ENCODE assay signal across 27 cellular contexts in genomic region chr15:52506549-52506948, GRCh38.
"Had no signal": no experiment of that assay in that cellular context is flagged by ENCODE, and none has a peak within 500 bp of the region (broad histone marks: within the 10 kb centered on the region; RNA-seq: fewer than 3 reads in every experiment).

No MANE protein-coding gene starts in this region.

- H3K4me3 ChIP-seq: left ventricle myocardium inferior, pancreas, prostate gland, skin epidermis, stomach, testis, thyroid gland, transverse colon, upper lobe of left lung, vagina had no signal

- H3K9me3 Mint-ChIP-seq: naive thymus-derived CD8-positive, alpha-beta T cell; nephron; neural crest cell; stimulated activated naive B cell treated with anti-CD40 and anti-IgM and Interleukin-4, amounts not matched to agents 10 μg/mL and 1 μg/mL and 100 μg/mL, for 72 hours had no signal

- H3K27me3 ChIP-seq: pancreas, stomach, testis, thyroid gland, transverse colon, upper lobe of left lung, vagina had no signal

- DNase-seq: hypothalamus; islet precursor cell; left ventricle myocardium inferior; mesenchymal stem cell; naive thymus-derived CD8-positive, alpha-beta T cell; nucleus accumbens; pancreas; posterior cingulate gyrus; retina; right cardiac atrium; stimulated activated CD4-positive, alpha-beta T cell treated with anti-CD3 and anti-CD28 coated beads, Interleukin-12 subunit alpha, Interleukin-12 subunit beta, amount 100 ng/mL, for 4 hours; stimulated activated CD4-positive, alpha-beta T cell treated with anti-CD3 and anti-CD28 coated beads, Interleukin-15, amount 100 ng/mL, for 24 hours; stimulated activated CD4-positive, alpha-beta T cell treated with anti-CD3 and anti-CD28 coated beads, Interleukin-2, amount 100 ng/mL, for 24 hours; stimulated activated CD4-positive, alpha-beta T cell treated with anti-CD3 and anti-CD28 coated beads, Interleukin-4, amount 100 ng/mL, for 1 hour; stimulated activated naive B cell treated with anti-CD40 and anti-IgM and Interleukin-4, amounts not matched to agents 10 μg/mL and 1 μg/mL and 100 μg/mL, for 72 hours; stimulated activated naive CD8-positive, alpha-beta T cell treated with anti-CD3 and anti-CD28 coated beads, Interleukin-15, Interleukin-2, amounts not matched to agents 100 U/mL and 50 U/mL, for 24 hours; stomach; testis; thyroid gland; transverse colon; upper lobe of left lung had no signal

- H3K27ac ChIP-seq: left ventricle myocardium inferior, pancreas, prostate gland, stomach, testis, thyroid gland, transverse colon, upper lobe of left lung, vagina had no signal

- H3K4me1 ChIP-seq: prostate gland, testis had no signal

- H3K27me3 Mint-ChIP-seq: naive thymus-derived CD8-positive, alpha-beta T cell; stimulated activated naive B cell treated with anti-CD40 and anti-IgM and Interleukin-4, amounts not matched to agents 10 μg/mL and 1 μg/mL and 100 μg/mL, for 72 hours had no signal

- ATAC-seq: naive thymus-derived CD8-positive, alpha-beta T cell; pancreas; right cardiac atrium; sciatic nerve; stimulated activated naive B cell treated with anti-CD40 and anti-IgM and Interleukin-4, amounts not matched to agents 10 μg/mL and 1 μg/mL and 100 μg/mL, for 72 hours; stimulated activated naive CD8-positive, alpha-beta T cell treated with anti-CD3 and anti-CD28 coated beads, Interleukin-15, Interleukin-2, amounts not matched to agents 100 U/mL and 50 U/mL, for 24 hours had no signal

- H3K9me3 ChIP-seq: left ventricle myocardium inferior, pancreas, prostate gland, stomach, testis, thyroid gland, transverse colon, upper lobe of left lung, vagina had no signal

- H3K36me3 Mint-ChIP-seq: naive thymus-derived CD8-positive, alpha-beta T cell had no signal

- H3K4me3 Mint-ChIP-seq: naive thymus-derived CD8-positive, alpha-beta T cell; nephron; neural crest cell; stimulated activated naive B cell treated with anti-CD40 and anti-IgM and Interleukin-4, amounts not matched to agents 10 μg/mL and 1 μg/mL and 100 μg/mL, for 72 hours had no signal

- H3K36me3 ChIP-seq: left ventricle myocardium inferior, pancreas, prostate gland, stomach, thyroid gland, transverse colon, upper lobe of left lung, vagina had no signal

- H3K27ac Mint-ChIP-seq: nephron; stimulated activated naive B cell treated with anti-CD40 and anti-IgM and Interleukin-4, amounts not matched to agents 10 μg/mL and 1 μg/mL and 100 μg/mL, for 72 hours had no signal
